In genomic region chr6:14739830-14740229, GRCh38 we compare ENCODE assay signal across 16 cellular contexts.
A peak's percentile ranks its signal among the peaks of the same experiment; 100 is the strongest.
DNase-seq lines count a peak whose midpoint lies in the region; ATAC-seq and TF ChIP-seq lines count a peak whose summit lies in the region.
"Had no signal": no experiment of that assay in that cellular context is flagged by ENCODE, and none has a peak within 500 bp of the region (broad histone marks: within the 10 kb centered on the region; RNA-seq: fewer than 3 reads in every experiment).

No MANE protein-coding gene starts in this region.

- H3K27ac Mint-ChIP-seq in activated CD4-positive, alpha-beta memory T cell treated with anti-CD3 and anti-CD28 coated beads for 36 hours: peak overlapping the region; percentile 98
- no peak overlapping the region for H3K27ac Mint-ChIP-seq in activated CD4-positive, alpha-beta memory T cell treated with anti-CD3 and anti-CD28 coated beads, Interleukin-2, amount 10 ng/mL, durations not matched to agents 7 days and 5 days
- H3K27ac Mint-ChIP-seq in activated T-helper 2 cell treated with anti-CD3 and anti-CD28 coated beads, Interferon-gamma antibody, Interleukin-2, Interleukin-4, amounts not matched to agents 10 μg/mL and 5 μg/mL and 100 μg/mL, durations not matched to agents 14 hours and 24 hours and 36 hours: peak overlapping the region; percentile 79
- H3K27ac Mint-ChIP-seq in osteocyte (ENCODE audit: unreplicated experiment): peak overlapping the region; percentile 66
- H3K27ac Mint-ChIP-seq: CD4-positive, CD25-positive, alpha-beta regulatory T cell; GM23338 had no signal

- DNase-seq in activated CD4-positive, alpha-beta memory T cell treated with anti-CD3 and anti-CD28 coated beads for 36 hours: no peak
- DNase-seq in activated CD4-positive, alpha-beta memory T cell treated with anti-CD3 and anti-CD28 coated beads, Interleukin-2, amount 10 ng/mL, durations not matched to agents 7 days and 5 days: no peak
- DNase-seq in EL (peak; percentile 35), osteocyte (ENCODE audit: extremely low spot score, unreplicated experiment) (no peak), caudate nucleus (lab: John Stamatoyannopoulos, UW) (no peak), DMS114 treated with DMSO at 0.1 percent for 48 hours (lab: John Stamatoyannopoulos, UW; ENCODE audit: unreplicated experiment) (no peak)
- DNase-seq in activated T-helper 2 cell treated with anti-CD3 and anti-CD28 coated beads, Interferon-gamma antibody, Interleukin-2, Interleukin-4, amounts not matched to agents 10 μg/mL and 5 μg/mL and 100 μg/mL, durations not matched to agents 14 hours and 24 hours and 36 hours (ENCODE audit: low spot score): no peak
- DNase-seq: CD4-positive, CD25-positive, alpha-beta regulatory T cell; GDM1; NCI-H1048; NCI-H1694; NCI-H446; NCI-H774 had no signal

- intact Hi-C loops in activated CD4-positive, alpha-beta memory T cell treated with anti-CD3 and anti-CD28 coated beads for 36 hours (cut with micrococcal nuclease): loop anchor here (10.0 kb wide), 4 partner anchors 695 to 1955 kb away; no protein-coding TSS in a partner anchor
- intact Hi-C loops in activated T-helper 2 cell treated with anti-CD3 and anti-CD28 coated beads, Interferon-gamma antibody, Interleukin-2, Interleukin-4, amounts not matched to agents 10 μg/mL and 5 μg/mL and 100 μg/mL, durations not matched to agents 14 hours and 24 hours and 36 hours (cut with micrococcal nuclease): loop anchor here (10.0 kb wide), 2 partner anchors 665 to 675 kb away; no protein-coding TSS in a partner anchor

- no peaks in the 10 kb centered on the region for H3K27me3 Mint-ChIP-seq in activated CD4-positive, alpha-beta memory T cell treated with anti-CD3 and anti-CD28 coated beads for 36 hours
- no peaks in the 10 kb centered on the region for H3K27me3 Mint-ChIP-seq in activated CD4-positive, alpha-beta memory T cell treated with anti-CD3 and anti-CD28 coated beads, Interleukin-2, amount 10 ng/mL, durations not matched to agents 7 days and 5 days
- no peaks in the 10 kb centered on the region for H3K27me3 Mint-ChIP-seq in activated T-helper 2 cell treated with anti-CD3 and anti-CD28 coated beads, Interferon-gamma antibody, Interleukin-2, Interleukin-4, amounts not matched to agents 10 μg/mL and 5 μg/mL and 100 μg/mL, durations not matched to agents 14 hours and 24 hours and 36 hours (ENCODE audit: low read depth)
- H3K27me3 Mint-ChIP-seq in osteocyte (ENCODE audit: unreplicated experiment): no peaks in the 10 kb centered on the region
- H3K27me3 Mint-ChIP-seq: CD4-positive, CD25-positive, alpha-beta regulatory T cell had no signal

- CTCF ChIA-PET in activated CD4-positive, alpha-beta memory T cell treated with anti-CD3 and anti-CD28 coated beads for 36 hours (lab: Charles Lee): no interaction called here
- CTCF ChIA-PET in activated CD4-positive, alpha-beta memory T cell treated with anti-CD3 and anti-CD28 coated beads, Interleukin-2, amount 10 ng/mL, durations not matched to agents 7 days and 5 days (lab: Charles Lee): interaction anchor here (0.6 kb wide), 1 partner anchor 362 kb away, joined by 3 read pairs; no protein-coding TSS in a partner anchor

- peak overlapping the region; percentile 11 for H3K4me3 Mint-ChIP-seq in activated CD4-positive, alpha-beta memory T cell treated with anti-CD3 and anti-CD28 coated beads for 36 hours
- no peak overlapping the region for H3K4me3 Mint-ChIP-seq in activated CD4-positive, alpha-beta memory T cell treated with anti-CD3 and anti-CD28 coated beads, Interleukin-2, amount 10 ng/mL, durations not matched to agents 7 days and 5 days
- H3K4me3 Mint-ChIP-seq in activated T-helper 2 cell treated with anti-CD3 and anti-CD28 coated beads, Interferon-gamma antibody, Interleukin-2, Interleukin-4, amounts not matched to agents 10 μg/mL and 5 μg/mL and 100 μg/mL, durations not matched to agents 14 hours and 24 hours and 36 hours (ENCODE audit: low read depth): no peak overlapping the region
- H3K4me3 Mint-ChIP-seq in osteocyte (ENCODE audit: unreplicated experiment): no peak overlapping the region
- H3K4me3 Mint-ChIP-seq: CD4-positive, CD25-positive, alpha-beta regulatory T cell; GM23338 had no signal

- H3K9me3 Mint-ChIP-seq in activated CD4-positive, alpha-beta memory T cell treated with anti-CD3 and anti-CD28 coated beads for 36 hours: no peaks in the 10 kb centered on the region
- peaks cover 7% of the 10 kb centered on the region for H3K9me3 Mint-ChIP-seq in activated CD4-positive, alpha-beta memory T cell treated with anti-CD3 and anti-CD28 coated beads, Interleukin-2, amount 10 ng/mL, durations not matched to agents 7 days and 5 days
- H3K9me3 Mint-ChIP-seq in activated T-helper 2 cell treated with anti-CD3 and anti-CD28 coated beads, Interferon-gamma antibody, Interleukin-2, Interleukin-4, amounts not matched to agents 10 μg/mL and 5 μg/mL and 100 μg/mL, durations not matched to agents 14 hours and 24 hours and 36 hours: peaks cover 19% of the 10 kb centered on the region
- H3K9me3 Mint-ChIP-seq in osteocyte (ENCODE audit: unreplicated experiment): peaks cover 3% of the 10 kb centered on the region
- H3K9me3 Mint-ChIP-seq: GM23338 had no signal

- no peak for ATAC-seq in HG03565 (IDR thresholded peaks at IDR 0.05; ENCODE audit: unreplicated experiment)
- ATAC-seq: GM23338, Right ventricle myocardium inferior had no signal

- POLR2A ChIA-PET in activated CD4-positive, alpha-beta memory T cell treated with anti-CD3 and anti-CD28 coated beads for 36 hours (lab: Charles Lee): interaction anchor here (3.2 kb wide), 1 partner anchor 135 kb away, joined by 15 read pairs; no protein-coding TSS in a partner anchor
- POLR2A ChIA-PET in activated CD4-positive, alpha-beta memory T cell treated with anti-CD3 and anti-CD28 coated beads, Interleukin-2, amount 10 ng/mL, durations not matched to agents 7 days and 5 days (lab: Charles Lee): no interaction called here

- H3K4me1 Mint-ChIP-seq in activated CD4-positive, alpha-beta memory T cell treated with anti-CD3 and anti-CD28 coated beads for 36 hours (ENCODE audit: low read depth): peaks cover 91% of the 10 kb centered on the region
- H3K4me1 Mint-ChIP-seq in activated CD4-positive, alpha-beta memory T cell treated with anti-CD3 and anti-CD28 coated beads, Interleukin-2, amount 10 ng/mL, durations not matched to agents 7 days and 5 days: peaks cover 63% of the 10 kb centered on the region
- H3K4me1 Mint-ChIP-seq in activated T-helper 2 cell treated with anti-CD3 and anti-CD28 coated beads, Interferon-gamma antibody, Interleukin-2, Interleukin-4, amounts not matched to agents 10 μg/mL and 5 μg/mL and 100 μg/mL, durations not matched to agents 14 hours and 24 hours and 36 hours (ENCODE audit: low read depth): peaks cover 83% of the 10 kb centered on the region
- peaks cover 46% of the 10 kb centered on the region for H3K4me1 Mint-ChIP-seq in osteocyte (ENCODE audit: unreplicated experiment)
- H3K4me1 Mint-ChIP-seq: GM23338 had no signal

- no peak for TF ChIP-seq CTCF in osteocyte (IDR thresholded peaks at IDR 0.05)

- H3K36me3 Mint-ChIP-seq in activated CD4-positive, alpha-beta memory T cell treated with anti-CD3 and anti-CD28 coated beads for 36 hours: peaks cover 25% of the 10 kb centered on the region
- H3K36me3 Mint-ChIP-seq in activated CD4-positive, alpha-beta memory T cell treated with anti-CD3 and anti-CD28 coated beads, Interleukin-2, amount 10 ng/mL, durations not matched to agents 7 days and 5 days (ENCODE audit: low read depth): peaks cover 22% of the 10 kb centered on the region
- H3K36me3 Mint-ChIP-seq in activated T-helper 2 cell treated with anti-CD3 and anti-CD28 coated beads, Interferon-gamma antibody, Interleukin-2, Interleukin-4, amounts not matched to agents 10 μg/mL and 5 μg/mL and 100 μg/mL, durations not matched to agents 14 hours and 24 hours and 36 hours (ENCODE audit: low read depth): peaks cover 34% of the 10 kb centered on the region
- H3K36me3 Mint-ChIP-seq in osteocyte (ENCODE audit: unreplicated experiment): no peaks in the 10 kb centered on the region
- H3K36me3 Mint-ChIP-seq: CD4-positive, CD25-positive, alpha-beta regulatory T cell had no signal

- no peak overlapping the region for H3K27ac ChIP-seq in caudate nucleus (ENCODE audit: low read depth, low read length)
